ENCODE assay signal across 1 cellular context in genomic region chr18:55779461-55779710, GRCh38.
TF ChIP-seq lines count a peak whose summit lies in the region.

No MANE protein-coding gene starts in this region.

TF ChIP-seq in H1, 55 proteins besides CTCF, POLR2A, EP300 and RAD21 (continued from another document):
- TF ChIP-seq CHD7 (IDR thresholded peaks at IDR 0.05; ENCODE audit: insufficient replicate concordance, low read length) (no peak), JUN (IDR thresholded peaks at IDR 0.05; ENCODE audit: low read depth, low read length) (no peak), TBP (IDR thresholded peaks at IDR 0.05; ENCODE audit: low read depth, low read length) (no peak), EZH2 (IDR thresholded peaks at IDR 0.05; ENCODE audit: low read depth, low read length, severe bottlenecking) (no peak), CBX8 (IDR thresholded peaks at IDR 0.05; ENCODE audit: borderline replicate concordance, low read depth, low read length) (no peak), SRF (IDR thresholded peaks at IDR 0.05; ENCODE audit: low read depth, low read length) (no peak), POU5F1 (IDR thresholded peaks at IDR 0.05; ENCODE audit: low read depth, low read length) (no peak), CHD1 (IDR thresholded peaks at IDR 0.05; ENCODE audit: low read depth, low read length) (no peak), NANOG (IDR thresholded peaks at IDR 0.05; ENCODE audit: insufficient read depth, low read depth, low read length, poor library complexity, severe bottlenecking) (no peak), KDM5A (IDR thresholded peaks at IDR 0.05; ENCODE audit: low read length) (no peak), SAP30 (IDR thresholded peaks at IDR 0.05; ENCODE audit: insufficient read depth, insufficient replicate concordance, low read length) (no peak), HDAC6 (IDR thresholded peaks at IDR 0.05; ENCODE audit: low read depth, low read length) (no peak), KDM4A (IDR thresholded peaks at IDR 0.05; ENCODE audit: low read depth, low read length, severe bottlenecking) (no peak), SP4 (IDR thresholded peaks at IDR 0.05; ENCODE audit: low read length) (no peak), BCL11A (IDR thresholded peaks at IDR 0.05; ENCODE audit: low read depth in 2 of 2, low read length in 2 of 2) (no peak), NRF1 (IDR thresholded peaks at IDR 0.05; ENCODE audit: low read depth, low read length) (no peak)
- TF ChIP-seq, protein P1, sequence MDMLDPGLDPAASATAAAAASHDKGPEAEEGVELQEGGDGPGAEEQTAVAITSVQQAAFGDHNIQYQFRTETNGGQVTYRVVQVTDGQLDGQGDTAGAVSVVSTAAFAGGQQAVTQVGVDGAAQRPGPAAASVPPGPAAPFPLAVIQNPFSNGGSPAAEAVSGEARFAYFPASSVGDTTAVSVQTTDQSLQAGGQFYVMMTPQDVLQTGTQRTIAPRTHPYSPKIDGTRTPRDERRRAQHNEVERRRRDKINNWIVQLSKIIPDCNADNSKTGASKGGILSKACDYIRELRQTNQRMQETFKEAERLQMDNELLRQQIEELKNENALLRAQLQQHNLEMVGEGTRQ (IDR thresholded peaks at IDR 0.05; ENCODE audit: low read length), result no peak
- TF ChIP-seq, protein P2, sequence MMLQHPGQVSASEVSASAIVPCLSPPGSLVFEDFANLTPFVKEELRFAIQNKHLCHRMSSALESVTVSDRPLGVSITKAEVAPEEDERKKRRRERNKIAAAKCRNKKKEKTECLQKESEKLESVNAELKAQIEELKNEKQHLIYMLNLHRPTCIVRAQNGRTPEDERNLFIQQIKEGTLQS (IDR thresholded peaks at IDR 0.05; ENCODE audit: insufficient read depth, low read depth, low read length), result no peak
